In genomic region chr2:234939976-234940375, GRCh38 we compare ENCODE assay signal across 20 cellular contexts. TPM values are rescaled to one million over a fixed set of nuclear protein-coding genes. Genes with fewer than 3 reads are reported as not detected.
DNase-seq lines count a peak whose midpoint lies in the region; ATAC-seq and TF ChIP-seq lines count a peak whose summit lies in the region.
"Had no signal": no experiment of that assay in that cellular context is flagged by ENCODE, and none has a peak within 500 bp of the region (broad histone marks: within the 10 kb centered on the region; RNA-seq: fewer than 3 reads in every experiment).

No MANE protein-coding gene starts in this region.

- POLR2A ChIA-PET in T-cell (lab: Charles Lee) = no interaction called here

- H3K27ac Mint-ChIP-seq in osteocyte (ENCODE audit: unreplicated experiment) = no peak overlapping the region
- H3K27ac Mint-ChIP-seq in T-cell = no peak overlapping the region
- H3K27ac Mint-ChIP-seq: CD4-positive, CD25-positive, alpha-beta regulatory T cell; CD8-positive, alpha-beta T cell had no signal

- no peak overlapping the region for H3K4ac ChIP-seq in mesenchymal stem cell (ENCODE audit: low read depth in 1 of 2, low read length in 2 of 2)

- H4K8ac ChIP-seq in mesenchymal stem cell (ENCODE audit: low read length) = no peak overlapping the region

- no peaks in the 10 kb centered on the region for H3K4me1 Mint-ChIP-seq in osteocyte (ENCODE audit: unreplicated experiment)
- H3K4me1 Mint-ChIP-seq in T-cell = no peaks in the 10 kb centered on the region
- H3K4me1 Mint-ChIP-seq: CD4-positive, CD25-positive, alpha-beta regulatory T cell had no signal

- H3K4me2 ChIP-seq in BLaER1 treated with 17β-estradiol and CSF1 and Interleukin-3, amounts not matched to agents 10 nM and 100 nM = peak overlapping the region in 9 of 11 experiments; percentile 26 to 63 (median 58); a peak in 16 of 22 replicates
- no peak overlapping the region for H3K4me2 ChIP-seq in mesenchymal stem cell (ENCODE audit: low read length, poor library complexity, severe bottlenecking)
- H3K4me2 ChIP-seq: A549 had no signal

- TF ChIP-seq CTCF in upper lobe of right lung (IDR thresholded peaks at IDR 0.05) (no peak), osteocyte (IDR thresholded peaks at IDR 0.05) (no peak)

- no peaks in the 10 kb centered on the region for H3K79me1 ChIP-seq in mesenchymal stem cell (replicated peaks; ENCODE audit: low read length, poor library complexity, severe bottlenecking)

- no peak overlapping the region for H3K4me3 Mint-ChIP-seq in osteocyte (ENCODE audit: unreplicated experiment)
- no peak overlapping the region for H3K4me3 Mint-ChIP-seq in T-cell
- H3K4me3 Mint-ChIP-seq: CD4-positive, CD25-positive, alpha-beta regulatory T cell; CD8-positive, alpha-beta T cell had no signal

- H3K27me3 ChIP-seq in BLaER1 treated with 17β-estradiol and CSF1 and Interleukin-3, amounts not matched to agents 10 nM and 100 nM = no peaks in the 10 kb centered on the region
- H3K27me3 ChIP-seq in SJCRH30 = no peaks in the 10 kb centered on the region
- peaks cover 0 to 45% of the 10 kb centered on the region in 2 experiments for H3K27me3 ChIP-seq in mesenchymal stem cell (ENCODE audit: control insufficient read depth in 1 of 2, insufficient read depth in 1 of 2, low read length in 2 of 2)
- no peaks in the 10 kb centered on the region for H3K27me3 ChIP-seq in upper lobe of right lung
- H3K27me3 ChIP-seq: BE2C had no signal

- no peak for DNase-seq in SJCRH30
- DNase-seq in mesenchymal stem cell = no peak
- no peak for DNase-seq in upper lobe of right lung
- DNase-seq in osteocyte (ENCODE audit: extremely low spot score, unreplicated experiment) = no peak
- no peak for DNase-seq in T-cell
- no peak for DNase-seq in NCI-H2029 treated with DMSO at 0.1 percent for 48 hours (lab: John Stamatoyannopoulos, UW)
- DNase-seq: 8988T; ACHN; AML-193; BE2C; Caco-2; CD4-positive, CD25-positive, alpha-beta regulatory T cell; CD8-positive, alpha-beta T cell; DMS153; DND-41; GOT3; HCEC 1CT had no signal

- H3K36me3 ChIP-seq in BLaER1 treated with 17β-estradiol and CSF1 and Interleukin-3, amounts not matched to agents 10 nM and 100 nM = no peaks in the 10 kb centered on the region
- H3K36me3 ChIP-seq in SJCRH30 (no peaks in the 10 kb centered on the region), mesenchymal stem cell (ENCODE audit: control insufficient read depth in 1 of 2, insufficient read depth in 2 of 2, low read depth in 1 of 2, low read length in 2 of 2) (no peaks in the 10 kb centered on the region), upper lobe of right lung (no peaks in the 10 kb centered on the region)
- H3K36me3 ChIP-seq: BE2C had no signal

- ATAC-seq in upper lobe of right lung = peak; percentile 27
- no peak for ATAC-seq in T-cell (replicated peaks in 1 of 4)
- ATAC-seq: A549; CD8-positive, alpha-beta T cell had no signal

- peaks cover 0 to 14% (median 9%) of the 10 kb centered on the region in 10 experiments; a peak in 14 of 20 replicates for H3K4me1 ChIP-seq in BLaER1 treated with 17β-estradiol and CSF1 and Interleukin-3, amounts not matched to agents 10 nM and 100 nM
- H3K4me1 ChIP-seq in SJCRH30 (peaks cover 21% of the 10 kb centered on the region), mesenchymal stem cell (ENCODE audit: control insufficient read depth, insufficient read depth, low read depth, low read length) (no peaks in the 10 kb centered on the region), upper lobe of right lung (no peaks in the 10 kb centered on the region)
- H3K4me1 ChIP-seq: A549, BE2C, Caco-2 had no signal

- no peak overlapping the region for H3K4me3 ChIP-seq in BLaER1 treated with 17β-estradiol and CSF1 and Interleukin-3, amounts not matched to agents 10 nM and 100 nM
- no peak overlapping the region for H3K4me3 ChIP-seq in SJCRH30
- H3K4me3 ChIP-seq in mesenchymal stem cell (ENCODE audit: insufficient read depth in 1 of 2, low read depth in 1 of 2, low read length in 2 of 2) = no peak overlapping the region
- H3K4me3 ChIP-seq in upper lobe of right lung = no peak overlapping the region
- H3K4me3 ChIP-seq: A549 had no signal

- H2BK15ac ChIP-seq in mesenchymal stem cell (ENCODE audit: low read depth, poor library complexity, severe bottlenecking) = peak overlapping the region; percentile 65

- intact Hi-C loops in upper lobe of right lung (cut with DNase I) = no loop called here

- no peak overlapping the region for H2AFZ ChIP-seq in mesenchymal stem cell (ENCODE audit: low read depth, low read length)

- no peak overlapping the region for H3K23ac ChIP-seq in mesenchymal stem cell (ENCODE audit: low read length in 2 of 2)

- CTCF ChIA-PET in T-cell (lab: Charles Lee) = no interaction called here

- no peak overlapping the region for H2BK120ac ChIP-seq in mesenchymal stem cell (ENCODE audit: low read depth, low read length)

- no peak overlapping the region for H3K18ac ChIP-seq in mesenchymal stem cell (ENCODE audit: low read depth in 1 of 2, low read length in 2 of 2)

- peaks cover 0 to 10% (median 5%) of the 10 kb centered on the region in 11 experiments; a peak in 14 of 22 replicates for H3K9me3 ChIP-seq in BLaER1 treated with 17β-estradiol and CSF1 and Interleukin-3, amounts not matched to agents 10 nM and 100 nM (replicated peaks in 1 of 11)
- H3K9me3 ChIP-seq in SJCRH30 (replicated peaks) (peaks cover 3% of the 10 kb centered on the region; the same call in 1 of the 2 replicates), mesenchymal stem cell (ENCODE audit: control insufficient read depth, low read length) (peaks cover 5% of the 10 kb centered on the region), upper lobe of right lung (no peaks in the 10 kb centered on the region)
- H3K9me3 ChIP-seq: BE2C, Caco-2 had no signal

- no peak overlapping the region for H2BK12ac ChIP-seq in mesenchymal stem cell (ENCODE audit: low read length in 2 of 2)

- no peak overlapping the region for H3K27ac ChIP-seq in BLaER1 treated with 17β-estradiol and CSF1 and Interleukin-3, amounts not matched to agents 10 nM and 100 nM
- H3K27ac ChIP-seq in SJCRH30 (peak overlapping the region; percentile 16; the same call in 1 of the 2 replicates), mesenchymal stem cell (ENCODE audit: low read length, poor library complexity, severe bottlenecking) (no peak overlapping the region), upper lobe of right lung (no peak overlapping the region)
- H3K27ac ChIP-seq: A549, C4-2B had no signal

- H3K14ac ChIP-seq in mesenchymal stem cell (ENCODE audit: low read length in 2 of 2) = no peak overlapping the region

- no peak overlapping the region for H3K9ac ChIP-seq in BLaER1 treated with 17β-estradiol and CSF1 and Interleukin-3, amounts not matched to agents 10 nM and 100 nM
- no peak overlapping the region for H3K9ac ChIP-seq in mesenchymal stem cell (ENCODE audit: low read length)

- WGBS in mesenchymal stem cell = 83% methylated on average over 2 of the region's 4 CpGs

- H3K9me3 Mint-ChIP-seq in osteocyte (ENCODE audit: unreplicated experiment) (peaks cover 13% of the 10 kb centered on the region), T-cell (peaks cover 0 to 9% (median 0%) of the 10 kb centered on the region in 3 donors)
- H3K9me3 Mint-ChIP-seq: CD8-positive, alpha-beta T cell had no signal

- H3K27me3 Mint-ChIP-seq in osteocyte (ENCODE audit: unreplicated experiment) (peaks cover 24% of the 10 kb centered on the region), T-cell (peaks cover 30 to 34% of the 10 kb centered on the region in 2 donors)

- no peak overlapping the region for H2BK5ac ChIP-seq in mesenchymal stem cell (ENCODE audit: low read depth, low read length, poor library complexity, severe bottlenecking)

- no peak overlapping the region for H2AK5ac ChIP-seq in mesenchymal stem cell (ENCODE audit: low read length, severe bottlenecking)

- H3K36me3 Mint-ChIP-seq in osteocyte (ENCODE audit: unreplicated experiment) (peaks cover 6% of the 10 kb centered on the region), T-cell (no peaks in the 10 kb centered on the region)
- H3K36me3 Mint-ChIP-seq: CD4-positive, CD25-positive, alpha-beta regulatory T cell; CD8-positive, alpha-beta T cell had no signal

- H4K20me1 ChIP-seq in BLaER1 treated with 17β-estradiol and CSF1 and Interleukin-3, amounts not matched to agents 10 nM and 100 nM = no peaks in the 10 kb centered on the region

- H4K91ac ChIP-seq in mesenchymal stem cell (ENCODE audit: low read length) = no peak overlapping the region

RNA-seq across cellular contexts. Expression of gene SH3BP4, which starts 11.8 kb away (rescaled TPM):
- 32.9 and 35.5 TPM in 2 replicates for total RNA-seq in SJCRH30 (2014; rRNA removed; shearing (Covaris generic))
- 48.8 TPM for polyA plus RNA-seq in mesenchymal stem cell (2013, experiment 1 of 2)
- 47.7 TPM for polyA plus RNA-seq in mesenchymal stem cell (2013, experiment 2 of 2)
- total RNA-seq in upper lobe of right lung = 29.6 TPM
- total RNA-seq in osteocyte = 60.1 and 62.1 TPM in 2 replicates
- total RNA-seq in T-cell = 1 to 10 TPM in 1 of 5 donors, under 1 TPM in 4; 0.14 to 1.3 (median 0.50) TPM
- polyA plus RNA-seq: CD4-positive, CD25-positive, alpha-beta regulatory T cell had no signal

Comparison
In these comparisons a context has a peak if more than half of its experiments do, and no peak if none do; other contexts are left out.
1. RNA of gene SH3BP4, which starts 11.8 kb away (total RNA-seq): 60.1 to 62.1 TPM in osteocyte, 32.9 to 35.5 TPM in SJCRH30 and 29.6 TPM in upper lobe of right lung (single experiment); 0.14 to 1.3 TPM in T-cell; every median in the first group is over 10 times any median in the second.